22 cellular contexts compared by ENCODE assay signal in the genomic region with DNA sequence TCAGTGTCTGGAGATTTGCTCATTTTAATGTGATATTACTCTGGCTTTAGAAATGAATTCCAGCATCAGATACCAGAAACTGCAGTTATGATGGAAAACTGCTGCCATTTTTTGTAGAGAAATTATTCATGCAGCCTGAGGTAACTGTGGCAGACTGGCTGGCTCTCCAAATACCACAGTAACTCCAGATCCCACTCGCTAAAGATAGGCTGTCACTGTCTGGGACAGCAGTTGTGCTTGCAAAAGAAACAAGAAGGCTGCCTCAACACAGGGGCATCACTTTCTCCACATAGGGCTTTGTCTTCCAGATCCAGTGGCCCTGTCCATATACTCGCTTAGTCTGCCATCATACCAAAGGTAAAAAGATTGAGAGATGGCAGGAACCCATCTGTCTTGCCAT. TPM values are rescaled to one million over a fixed set of nuclear protein-coding genes. Genes with fewer than 3 reads are reported as not detected.
"Had no signal": no experiment of that assay in that cellular context is flagged by ENCODE, and none has a peak within 500 bp of the region (broad histone marks: within the 10 kb centered on the region; RNA-seq: fewer than 3 reads in every experiment).

No MANE protein-coding gene starts in this region.

- H3K27me3 Mint-ChIP-seq: activated CD8-positive, alpha-beta T cell treated with anti-CD3 and anti-CD28 coated beads for 36 hours; activated naive CD4-positive, alpha-beta T cell treated with anti-CD3 and anti-CD28 coated beads, Interleukin-2, amount 50 U/mL, for 24 hours; activated T-cell treated with anti-CD3 and anti-CD28 coated beads, Interleukin-2, amount 50 U/mL, for 24 hours had no signal

- H3K9me3 Mint-ChIP-seq: activated CD8-positive, alpha-beta T cell treated with anti-CD3 and anti-CD28 coated beads for 36 hours; activated naive CD4-positive, alpha-beta T cell treated with anti-CD3 and anti-CD28 coated beads, Interleukin-2, amount 50 U/mL, for 24 hours; activated T-cell treated with anti-CD3 and anti-CD28 coated beads, Interleukin-2, amount 50 U/mL, for 24 hours; activated T-helper 1 cell treated with anti-CD3 and anti-CD28 coated beads, Interleukin-12 subunit alpha, Interleukin-12 subunit beta, Interleukin-2, Interleukin-4 antibody, amounts not matched to agents 30 ng/mL and 10 ng/mL and 1 ng/mL, durations not matched to agents 14 hours and 24 hours and 36 hours; T-helper 1 cell treated with Interleukin-12 subunit alpha and Interleukin-12 subunit beta and Interleukin-4 antibody, amounts not matched to agents 30 μg/mL and 1 μg/mL, for 36 hours had no signal

- H3K27ac Mint-ChIP-seq: activated CD8-positive, alpha-beta T cell treated with anti-CD3 and anti-CD28 coated beads for 36 hours; activated naive CD4-positive, alpha-beta T cell treated with anti-CD3 and anti-CD28 coated beads, Interleukin-2, amount 50 U/mL, for 24 hours; activated T-cell treated with anti-CD3 and anti-CD28 coated beads, Interleukin-2, amount 50 U/mL, for 24 hours; activated T-helper 1 cell treated with anti-CD3 and anti-CD28 coated beads, Interleukin-12 subunit alpha, Interleukin-12 subunit beta, Interleukin-2, Interleukin-4 antibody, amounts not matched to agents 30 ng/mL and 10 ng/mL and 1 ng/mL, durations not matched to agents 14 hours and 24 hours and 36 hours; T-helper 1 cell treated with Interleukin-12 subunit alpha and Interleukin-12 subunit beta and Interleukin-4 antibody, amounts not matched to agents 30 μg/mL and 1 μg/mL, for 36 hours had no signal

- ATAC-seq: activated CD4-positive, CD25-positive, alpha-beta regulatory T cell treated with anti-CD3 and anti-CD28 coated beads, Interleukin-2, amount 50 U/mL, for 24 hours; activated CD8-positive, alpha-beta T cell treated with anti-CD3 and anti-CD28 coated beads for 36 hours; PC-3; SK-N-SH treated with all-trans-retinoic acid at 6 μM for 48 hours had no signal

- DNase-seq: activated CD4-positive, alpha-beta T cell treated with anti-CD3 and anti-CD28 coated beads for 4 hours; activated CD8-positive, alpha-beta T cell treated with anti-CD3 and anti-CD28 coated beads for 36 hours; activated effector memory CD4-positive, alpha-beta T cell treated with Interleukin-2 at 50 U/mL for 16 hours; activated naive CD4-positive, alpha-beta T cell; activated T-cell treated with anti-CD3 and anti-CD28 coated beads, Interleukin-2, amount 50 U/mL, for 24 hours; aorta; caudate nucleus; MG63; NCI-H1105; NCI-H1436; NCI-H1694 treated with DMSO at 0.1 percent for 48 hours; NCI-H2029 treated with DMSO at 0.1 percent for 48 hours; NCI-H510A treated with DMSO at 0.1 percent for 48 hours; PC-3; SHP77 had no signal

- H3K4me3 ChIP-seq: breast epithelium, MG63, SJSA1 had no signal

- H3K27me3 ChIP-seq: breast epithelium, MG63 had no signal

- H3K4me1 ChIP-seq: breast epithelium, SJSA1 had no signal

- H3K27ac ChIP-seq: breast epithelium, SJSA1 had no signal

- H3K4me3 Mint-ChIP-seq: activated CD8-positive, alpha-beta T cell treated with anti-CD3 and anti-CD28 coated beads for 36 hours; activated naive CD4-positive, alpha-beta T cell treated with anti-CD3 and anti-CD28 coated beads, Interleukin-2, amount 50 U/mL, for 24 hours; activated T-cell treated with anti-CD3 and anti-CD28 coated beads, Interleukin-2, amount 50 U/mL, for 24 hours; activated T-helper 1 cell treated with anti-CD3 and anti-CD28 coated beads, Interleukin-12 subunit alpha, Interleukin-12 subunit beta, Interleukin-2, Interleukin-4 antibody, amounts not matched to agents 30 ng/mL and 10 ng/mL and 1 ng/mL, durations not matched to agents 14 hours and 24 hours and 36 hours; T-helper 1 cell treated with Interleukin-12 subunit alpha and Interleukin-12 subunit beta and Interleukin-4 antibody, amounts not matched to agents 30 μg/mL and 1 μg/mL, for 36 hours had no signal

- H3K9me3 ChIP-seq: breast epithelium, MG63, SJSA1 had no signal

- H3K36me3 ChIP-seq: breast epithelium, MG63, SJSA1 had no signal

- H3K4me1 Mint-ChIP-seq: activated naive CD4-positive, alpha-beta T cell treated with anti-CD3 and anti-CD28 coated beads, Interleukin-2, amount 50 U/mL, for 24 hours had no signal

RNA-seq across cellular contexts. Expression of a gene that starts 52.7 kb away (rescaled TPM):
- total RNA-seq: SJSA1 had no signal
